Comparison of ENCODE assay signal across 3 cellular contexts in the genomic region with DNA sequence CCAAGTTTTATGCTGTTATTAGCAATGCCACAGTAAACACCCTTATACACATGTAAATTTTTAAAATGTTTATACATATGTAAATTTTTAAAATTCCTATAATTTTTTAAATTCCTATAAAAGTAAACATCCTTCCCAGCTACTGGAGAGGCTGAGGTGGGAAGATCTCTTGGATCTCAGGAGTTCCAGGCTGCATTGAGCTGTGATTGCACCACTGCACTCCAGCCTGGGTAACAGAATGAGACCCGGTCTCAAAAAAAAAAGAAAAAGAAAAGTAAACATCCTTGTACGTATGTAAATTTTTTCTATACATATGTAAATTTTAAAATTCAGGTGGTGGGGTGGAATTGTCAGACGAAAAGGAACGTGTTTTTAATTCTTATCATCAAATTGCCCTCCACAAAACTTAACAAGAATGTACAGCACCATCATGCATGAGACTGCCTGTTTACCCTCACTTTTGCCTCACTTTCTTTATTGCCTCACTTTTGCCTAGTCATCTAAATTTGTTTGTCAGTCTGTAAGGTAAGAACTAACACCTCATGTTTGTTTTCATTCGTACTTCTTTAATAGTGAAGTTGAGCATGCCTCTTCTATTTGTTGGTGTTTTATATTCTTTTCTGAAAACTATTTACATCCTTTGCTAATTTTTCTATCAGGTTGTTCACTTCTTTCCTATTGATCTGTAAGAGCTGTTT.
TF ChIP-seq lines count a peak whose summit lies in the region.

No MANE protein-coding gene starts in this region.

TF ChIP-seq in HepG2, 621 proteins besides CTCF, POLR2A, EP300 and RAD21 (continues in another document):
- TF ChIP-seq RFXAP (CRISPR knock-in tag; IDR thresholded peaks at IDR 0.05; ENCODE audit: borderline replicate concordance), result no peak
- peak; percentile 45; the same call in 1 of the 2 replicates for TF ChIP-seq MAFF (IDR thresholded peaks at IDR 0.05; ENCODE audit: low read depth, low read length)
- no peak for TF ChIP-seq SNAPC2 (CRISPR knock-in tag; IDR thresholded peaks at IDR 0.05)
- TF ChIP-seq MAFK (conservative IDR thresholded peaks at IDR 0.05 in 1 of 2, IDR thresholded peaks at IDR 0.05 in 1 of 2; ENCODE audit: low read length in 2 of 2), result peak; percentile 45 to 68
- no peak for TF ChIP-seq ZNF530 (CRISPR knock-in tag; IDR thresholded peaks at IDR 0.05; ENCODE audit: low read depth)
- no peak for TF ChIP-seq SMAD9 (CRISPR knock-in tag; IDR thresholded peaks at IDR 0.05)
- TF ChIP-seq PRMT3 (CRISPR knock-in tag; IDR thresholded peaks at IDR 0.05; ENCODE audit: borderline replicate concordance, low read depth), result no peak
- TF ChIP-seq, protein P1, sequence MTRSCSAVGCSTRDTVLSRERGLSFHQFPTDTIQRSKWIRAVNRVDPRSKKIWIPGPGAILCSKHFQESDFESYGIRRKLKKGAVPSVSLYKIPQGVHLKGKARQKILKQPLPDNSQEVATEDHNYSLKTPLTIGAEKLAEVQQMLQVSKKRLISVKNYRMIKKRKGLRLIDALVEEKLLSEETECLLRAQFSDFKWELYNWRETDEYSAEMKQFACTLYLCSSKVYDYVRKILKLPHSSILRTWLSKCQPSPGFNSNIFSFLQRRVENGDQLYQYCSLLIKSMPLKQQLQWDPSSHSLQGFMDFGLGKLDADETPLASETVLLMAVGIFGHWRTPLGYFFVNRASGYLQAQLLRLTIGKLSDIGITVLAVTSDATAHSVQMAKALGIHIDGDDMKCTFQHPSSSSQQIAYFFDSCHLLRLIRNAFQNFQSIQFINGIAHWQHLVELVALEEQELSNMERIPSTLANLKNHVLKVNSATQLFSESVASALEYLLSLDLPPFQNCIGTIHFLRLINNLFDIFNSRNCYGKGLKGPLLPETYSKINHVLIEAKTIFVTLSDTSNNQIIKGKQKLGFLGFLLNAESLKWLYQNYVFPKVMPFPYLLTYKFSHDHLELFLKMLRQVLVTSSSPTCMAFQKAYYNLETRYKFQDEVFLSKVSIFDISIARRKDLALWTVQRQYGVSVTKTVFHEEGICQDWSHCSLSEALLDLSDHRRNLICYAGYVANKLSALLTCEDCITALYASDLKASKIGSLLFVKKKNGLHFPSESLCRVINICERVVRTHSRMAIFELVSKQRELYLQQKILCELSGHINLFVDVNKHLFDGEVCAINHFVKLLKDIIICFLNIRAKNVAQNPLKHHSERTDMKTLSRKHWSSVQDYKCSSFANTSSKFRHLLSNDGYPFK (CRISPR knock-in tag; IDR thresholded peaks at IDR 0.05; ENCODE audit: borderline replicate concordance), result no peak
- no peak for TF ChIP-seq ESRRA (CRISPR knock-in tag; IDR thresholded peaks at IDR 0.05; ENCODE audit: low read depth)
- TF ChIP-seq, protein P2, sequence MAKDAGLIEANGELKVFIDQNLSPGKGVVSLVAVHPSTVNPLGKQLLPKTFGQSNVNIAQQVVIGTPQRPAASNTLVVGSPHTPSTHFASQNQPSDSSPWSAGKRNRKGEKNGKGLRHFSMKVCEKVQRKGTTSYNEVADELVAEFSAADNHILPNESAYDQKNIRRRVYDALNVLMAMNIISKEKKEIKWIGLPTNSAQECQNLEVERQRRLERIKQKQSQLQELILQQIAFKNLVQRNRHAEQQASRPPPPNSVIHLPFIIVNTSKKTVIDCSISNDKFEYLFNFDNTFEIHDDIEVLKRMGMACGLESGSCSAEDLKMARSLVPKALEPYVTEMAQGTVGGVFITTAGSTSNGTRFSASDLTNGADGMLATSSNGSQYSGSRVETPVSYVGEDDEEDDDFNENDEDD (CRISPR knock-in tag; IDR thresholded peaks at IDR 0.05; ENCODE audit: borderline replicate concordance), result no peak

TF ChIP-seq in IMR-90, 13 proteins besides CTCF, POLR2A, EP300 and RAD21:
- TF ChIP-seq MAFK (IDR thresholded peaks at IDR 0.05; ENCODE audit: low read depth, low read length) (peak; percentile 71), CEBPB (IDR thresholded peaks at IDR 0.05; ENCODE audit: low read depth, low read length) (no peak), RCOR1 (IDR thresholded peaks at IDR 0.05; ENCODE audit: insufficient replicate concordance, low read length) (no peak)

TF ChIP-seq in H1, 55 proteins besides CTCF, POLR2A, EP300 and RAD21:
- TF ChIP-seq CEBPB (IDR thresholded peaks at IDR 0.05; ENCODE audit: low read depth, low read length) (0 out of 2 replicates have a peak, but pooled peaks have one; percentile 21), SIRT6 (IDR thresholded peaks at IDR 0.05; ENCODE audit: low read length) (no peak)
